8 cellular contexts compared by ENCODE assay signal in genomic region chr21:42117229-42118048, GRCh38. TPM values are rescaled to one million over a fixed set of nuclear protein-coding genes. Genes with fewer than 3 reads are reported as not detected.
DNase-seq lines count a peak whose midpoint lies in the region; ATAC-seq lines count a peak whose summit lies in the region.

No MANE protein-coding gene starts in this region.

- H3K18ac ChIP-seq in mesendoderm (ENCODE audit: low read length), result no peak overlapping the region

- no peak overlapping the region for H2AK5ac ChIP-seq in mesendoderm (ENCODE audit: low read length)

- H3K4me2 ChIP-seq in mesendoderm (ENCODE audit: low read length), result no peak overlapping the region

- H4K5ac ChIP-seq in mesendoderm (ENCODE audit: low read length), result no peak overlapping the region

- H4K8ac ChIP-seq in mesendoderm (ENCODE audit: low read depth, low read length), result no peak overlapping the region

- WGBS in mesendoderm (ENCODE audit: extremely low coverage, insufficient coverage, low lambda C conversion rate), result no CpG with 5 or more reads among the region's 18 CpGs

- POLR2A ChIA-PET in activated CD4-positive, alpha-beta memory T cell treated with anti-CD3 and anti-CD28 coated beads for 36 hours (lab: Charles Lee), result interaction anchor here (1.3 kb wide), 1 partner anchor 238 kb away, joined by 4 read pairs; the partner anchor contains the start of gene PRDM15

- no peak overlapping the region for H3K4ac ChIP-seq in mesendoderm (ENCODE audit: low read depth, low read length)

- H3K36me3 Mint-ChIP-seq in activated CD4-positive, alpha-beta memory T cell treated with anti-CD3 and anti-CD28 coated beads for 36 hours, result no peaks in the 10 kb centered on the region

- H3K36me3 ChIP-seq in mesendoderm (ENCODE audit: control insufficient read depth, insufficient read depth, low read length), result no peaks in the 10 kb centered on the region

- CTCF ChIA-PET in activated CD4-positive, alpha-beta memory T cell treated with anti-CD3 and anti-CD28 coated beads for 36 hours (lab: Charles Lee), result interaction anchor here (0.6 to 5.3 kb wide), 47 partner anchors 10 to 835 kb away, joined by 3 to 70 read pairs (median 4); no protein-coding TSS in a partner anchor

- ATAC-seq in HG03439 (IDR thresholded peaks at IDR 0.05; ENCODE audit: unreplicated experiment), result peak; percentile 56
- no peak for ATAC-seq in GM18520 (IDR thresholded peaks at IDR 0.05; ENCODE audit: unreplicated experiment)

- H3K4me1 ChIP-seq in mesendoderm (ENCODE audit: control insufficient read depth, low read depth, low read length), result no peaks in the 10 kb centered on the region

- H3K56ac ChIP-seq in mesendoderm (ENCODE audit: low read length), result no peak overlapping the region

- H3K27ac Mint-ChIP-seq in activated CD4-positive, alpha-beta memory T cell treated with anti-CD3 and anti-CD28 coated beads for 36 hours, result no peak overlapping the region

- H2BK120ac ChIP-seq in mesendoderm (ENCODE audit: low read depth, low read length), result no peak overlapping the region

- no peak overlapping the region for H3K23ac ChIP-seq in mesendoderm (ENCODE audit: low read length)

- no peaks in the 10 kb centered on the region for H3K9me3 Mint-ChIP-seq in activated CD4-positive, alpha-beta memory T cell treated with anti-CD3 and anti-CD28 coated beads for 36 hours

- intact Hi-C loops in activated CD4-positive, alpha-beta memory T cell treated with anti-CD3 and anti-CD28 coated beads for 36 hours (cut with micrococcal nuclease), result loop anchor here (1.0 to 10.0 kb wide), 4 partner anchors 115 to 505 kb away; no protein-coding TSS in a partner anchor

- no peak overlapping the region for H2BK5ac ChIP-seq in mesendoderm (ENCODE audit: low read length)

- no peaks in the 10 kb centered on the region for H3K79me2 ChIP-seq in mesendoderm (ENCODE audit: control insufficient read depth, insufficient read depth, low read length)

- H3K9ac ChIP-seq in mesendoderm (ENCODE audit: low read length), result no peak overlapping the region

- DNase-seq in EH (ENCODE audit: low read depth) (peak; percentile 78), NCI-H774 (lab: John Stamatoyannopoulos, UW) (peak; percentile 18), ecto neural progenitor cell (ENCODE audit: low spot score) (peak; percentile 77), mesendoderm (peak; percentile 64)
- DNase-seq in activated CD4-positive, alpha-beta memory T cell treated with anti-CD3 and anti-CD28 coated beads for 36 hours, result peak; percentile 82
- DNase-seq in stimulated activated CD8-positive, alpha-beta memory T cell treated with anti-CD3 and anti-CD28 coated beads, Interleukin-2, amount 100 ng/mL, for 48 hours (ENCODE audit: low read depth in 2 of 2), result peak; percentile 54 to 68

- H3K4me3 ChIP-seq in mesendoderm (ENCODE audit: low read length), result no peak overlapping the region

- peaks cover 11% of the 10 kb centered on the region for H3K4me1 Mint-ChIP-seq in activated CD4-positive, alpha-beta memory T cell treated with anti-CD3 and anti-CD28 coated beads for 36 hours (ENCODE audit: low read depth)

- no peak overlapping the region for H3K4me3 Mint-ChIP-seq in activated CD4-positive, alpha-beta memory T cell treated with anti-CD3 and anti-CD28 coated beads for 36 hours

- no peak overlapping the region for H3K27ac ChIP-seq in mesendoderm (ENCODE audit: low read depth, low read length)

- no peak overlapping the region for H2BK15ac ChIP-seq in mesendoderm (replicated peaks; ENCODE audit: low read depth)

- H3K27me3 Mint-ChIP-seq in activated CD4-positive, alpha-beta memory T cell treated with anti-CD3 and anti-CD28 coated beads for 36 hours, result peaks cover 51% of the 10 kb centered on the region

- no peaks in the 10 kb centered on the region for H3K79me1 ChIP-seq in mesendoderm (ENCODE audit: low read length)

- no peaks in the 10 kb centered on the region for H3K27me3 ChIP-seq in mesendoderm (ENCODE audit: insufficient read depth, low read length, poor library complexity)

RNA-seq across cellular contexts. Expression of gene UMODL1, which starts 46.3 kb away (rescaled TPM):
- not detected for total RNA-seq in activated CD4-positive, alpha-beta memory T cell treated with anti-CD3 and anti-CD28 coated beads for 36 hours
- polyA plus RNA-seq in mesendoderm (2013, experiment 1 of 2), result 0.07 TPM
- polyA plus RNA-seq in mesendoderm (2013, experiment 2 of 2), result 0.07 TPM

Comparison
In these comparisons a context has a peak if more than half of its experiments do, and no peak if none do; other contexts are left out.
1. DNase-seq: peak in every context shown above with its lines; median percentile 82 in activated CD4-positive, alpha-beta memory T cell treated with anti-CD3 and anti-CD28 coated beads for 36 hours; 78 in EH; 77 in ecto neural progenitor cell; 64 in mesendoderm; 61 in stimulated activated CD8-positive, alpha-beta memory T cell treated with anti-CD3 and anti-CD28 coated beads, Interleukin-2, amount 100 ng/mL, for 48 hours; 18 in NCI-H774.